ENCODE assay signal across 1 cellular context in the genomic region with DNA sequence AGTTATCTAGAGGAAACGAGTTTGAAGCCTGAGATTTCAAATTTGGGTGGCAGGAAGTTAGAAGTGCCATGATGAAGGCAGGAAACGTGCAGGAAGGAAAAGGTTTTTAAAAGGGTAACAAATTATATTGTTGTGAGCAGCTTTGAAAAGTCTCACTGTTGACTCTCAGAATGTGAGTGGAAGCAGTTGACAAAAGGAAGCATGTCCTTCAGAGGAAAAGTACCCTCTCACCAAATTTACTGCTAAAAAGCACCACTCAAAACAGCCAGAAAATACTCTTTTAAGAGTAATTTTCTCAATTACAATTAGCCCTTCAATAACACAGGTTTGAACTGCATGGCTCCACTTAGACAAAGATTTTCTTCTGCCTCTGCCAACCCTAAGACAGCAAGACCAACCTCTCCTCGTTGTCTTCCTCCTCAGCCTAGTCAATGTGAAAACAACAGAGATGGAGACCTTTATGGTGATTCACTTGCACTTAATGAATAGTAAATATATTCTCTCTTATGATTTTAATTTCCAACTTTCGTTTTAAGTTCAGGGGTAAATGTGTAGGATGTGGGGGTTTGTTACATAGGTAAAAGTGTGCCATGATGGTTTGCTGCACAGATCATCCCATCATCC.
TF ChIP-seq lines count a peak whose summit lies in the region.

No MANE protein-coding gene starts in this region.

TF ChIP-seq in endothelial cell of umbilical vein, 7 proteins besides CTCF, POLR2A, EP300 and RAD21:
- no peak for TF ChIP-seq MYC (IDR thresholded peaks at IDR 0.05; ENCODE audit: low read depth, low read length)
- no peak for TF ChIP-seq FOS (IDR thresholded peaks at IDR 0.05; ENCODE audit: borderline replicate concordance, insufficient read depth, low read length)
- TF ChIP-seq POLR2AphosphoS5 (IDR thresholded peaks at IDR 0.05; ENCODE audit: insufficient read depth, low read depth, low read length) = no peak
- TF ChIP-seq EZH2 (IDR thresholded peaks at IDR 0.05; ENCODE audit: borderline replicate concordance, low read depth, low read length, severe bottlenecking) = no peak
